24 cellular contexts compared by ENCODE assay signal in the genomic region with DNA sequence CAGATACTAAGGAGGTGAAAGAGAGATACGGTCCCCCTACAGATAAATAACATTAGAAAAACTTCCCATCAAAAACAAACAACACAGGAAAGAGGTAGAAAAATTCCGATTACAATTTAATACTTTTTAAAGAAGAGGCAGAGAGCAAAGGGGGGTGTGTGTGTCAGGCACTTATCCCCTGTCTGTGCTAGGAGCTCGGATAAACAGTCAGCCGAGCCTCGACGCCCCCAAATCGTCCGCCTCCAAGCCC. TPM values are rescaled to one million over a fixed set of nuclear protein-coding genes. Genes with fewer than 3 reads are reported as not detected.
DNase-seq lines count a peak whose midpoint lies in the region; ATAC-seq and TF ChIP-seq lines count a peak whose summit lies in the region.
"Had no signal": no experiment of that assay in that cellular context is flagged by ENCODE, and none has a peak within 500 bp of the region (broad histone marks: within the 10 kb centered on the region; RNA-seq: fewer than 3 reads in every experiment).

No MANE protein-coding gene starts in this region.

- WGBS in hepatocyte (ENCODE audit: low lambda C conversion rate, missing lambda C conversion rate) = 9% methylated on average over 8 of the region's 8 CpGs

- no peak for TF ChIP-seq CTCF in activated B cell treated with CpG ODN at 0.5 μM for 24 hours (IDR thresholded peaks at IDR 0.05)
- TF ChIP-seq CTCF in hepatocyte (IDR thresholded peaks at IDR 0.05; ENCODE audit: poor library complexity) = no peak

- peaks cover 100% of the 10 kb centered on the region for H3K27me3 ChIP-seq in hepatocyte

- peaks cover 32% of the 10 kb centered on the region for H3K4me1 Mint-ChIP-seq in activated T-cell treated with anti-CD3 and anti-CD28 coated beads, Interleukin-2, amount 50 U/mL, for 72 hours (ENCODE audit: low read depth)
- H3K4me1 Mint-ChIP-seq in activated B cell treated with CpG ODN at 0.5 μM for 24 hours = peaks cover 37% of the 10 kb centered on the region
- peaks cover 36% of the 10 kb centered on the region for H3K4me1 Mint-ChIP-seq in stimulated activated memory B cell treated with anti-CD40 and anti-IgM and Interleukin-4, amounts not matched to agents 10 μg/mL and 1 μg/mL and 100 μg/mL, for 72 hours

- no peaks in the 10 kb centered on the region for H3K9me3 Mint-ChIP-seq in activated T-cell treated with anti-CD3 and anti-CD28 coated beads, Interleukin-2, amount 50 U/mL, for 72 hours
- no peaks in the 10 kb centered on the region for H3K9me3 Mint-ChIP-seq in activated B cell treated with CpG ODN at 0.5 μM for 24 hours
- no peaks in the 10 kb centered on the region for H3K9me3 Mint-ChIP-seq in stimulated activated memory B cell treated with anti-CD40 and anti-IgM and Interleukin-4, amounts not matched to agents 10 μg/mL and 1 μg/mL and 100 μg/mL, for 72 hours

- H4K20me1 ChIP-seq in hepatocyte (ENCODE audit: insufficient read depth, poor library complexity, severe bottlenecking) = no peaks in the 10 kb centered on the region

- H3K4me3 Mint-ChIP-seq in activated T-cell treated with anti-CD3 and anti-CD28 coated beads, Interleukin-2, amount 50 U/mL, for 72 hours = peak overlapping the region; percentile 25 to 42
- H3K4me3 Mint-ChIP-seq in activated B cell treated with CpG ODN at 0.5 μM for 24 hours = peak overlapping the region; percentile 12
- H3K4me3 Mint-ChIP-seq in stimulated activated memory B cell treated with anti-CD40 and anti-IgM and Interleukin-4, amounts not matched to agents 10 μg/mL and 1 μg/mL and 100 μg/mL, for 72 hours = peak overlapping the region; percentile 3

- no peaks in the 10 kb centered on the region for H3K36me3 Mint-ChIP-seq in activated T-cell treated with anti-CD3 and anti-CD28 coated beads, Interleukin-2, amount 50 U/mL, for 72 hours (ENCODE audit: insufficient read depth in 2 of 2)
- no peaks in the 10 kb centered on the region for H3K36me3 Mint-ChIP-seq in activated B cell treated with CpG ODN at 0.5 μM for 24 hours (ENCODE audit: low read depth)
- H3K36me3 Mint-ChIP-seq in stimulated activated memory B cell treated with anti-CD40 and anti-IgM and Interleukin-4, amounts not matched to agents 10 μg/mL and 1 μg/mL and 100 μg/mL, for 72 hours = no peaks in the 10 kb centered on the region

- peak overlapping the region; percentile 81 for H2AFZ ChIP-seq in hepatocyte

- H3K9me3 ChIP-seq in hepatocyte (ENCODE audit: low read depth) = no peaks in the 10 kb centered on the region
- H3K9me3 ChIP-seq: BE2C, left lung, upper lobe of right lung had no signal

- DNase-seq in activated T-cell treated with anti-CD3 and anti-CD28 coated beads, Interleukin-2, amount 50 U/mL, for 72 hours = no peak
- DNase-seq in activated T-cell treated with anti-CD3 and anti-CD28 coated beads for 4 hours = no peak
- no peak for DNase-seq in activated B cell treated with CpG ODN at 0.5 μM for 24 hours
- DNase-seq in hepatocyte (ENCODE audit: low spot score) = no peak
- no peak for DNase-seq in NCI-H2227 treated with DMSO at 0.1 percent for 48 hours (lab: John Stamatoyannopoulos, UW)
- DNase-seq: activated CD4-positive, alpha-beta T cell treated with anti-CD3 and anti-CD28 coated beads for 4 hours; activated gamma-delta T cell treated with Interleukin-2 at 50 U/mL for 16 hours; BE2C; effector CD4-positive, alpha-beta T cell; Karpas-422; left lung; midbrain; NCI-H1048; NCI-H2029; NCI-H524; occipital lobe; RPMI8226; stimulated activated CD4-positive, alpha-beta T cell treated with anti-CD3 and anti-CD28 coated beads, Interleukin-2, amount 100 ng/mL, for 48 hours; upper lobe of right lung had no signal

- no peak overlapping the region for H3K27ac ChIP-seq in hepatocyte
- H3K27ac ChIP-seq: left lung, upper lobe of right lung had no signal

- no peak overlapping the region for H3K4me3 ChIP-seq in hepatocyte
- H3K4me3 ChIP-seq: left lung, smooth muscle cell, upper lobe of right lung had no signal

- H3K4me2 ChIP-seq in hepatocyte = no peak overlapping the region

- no peak for ATAC-seq in activated T-cell treated with anti-CD3 and anti-CD28 coated beads, Interleukin-2, amount 50 U/mL, for 72 hours (replicated peaks in 1 of 2)
- no peak for ATAC-seq in activated B cell treated with CpG ODN at 0.5 μM for 24 hours (ENCODE audit: low read depth)
- no peak for ATAC-seq in stimulated activated memory B cell treated with anti-CD40 and anti-IgM and Interleukin-4, amounts not matched to agents 10 μg/mL and 1 μg/mL and 100 μg/mL, for 72 hours
- no peak for ATAC-seq in GM21619 (IDR thresholded peaks at IDR 0.05; ENCODE audit: unreplicated experiment)
- no peak for ATAC-seq in GM19324 (IDR thresholded peaks at IDR 0.05; ENCODE audit: low FRiP score, unreplicated experiment)
- ATAC-seq: left lung, SK-N-SH treated with all-trans-retinoic acid at 6 μM for 48 hours, upper lobe of right lung had no signal

- POLR2A ChIA-PET in activated B cell treated with CpG ODN at 0.5 μM for 24 hours (lab: Charles Lee) = no interaction called here

- H3K79me2 ChIP-seq in hepatocyte = no peaks in the 10 kb centered on the region

- H3K4me1 ChIP-seq in hepatocyte (ENCODE audit: insufficient read depth) = peaks cover 28% of the 10 kb centered on the region
- H3K4me1 ChIP-seq: BE2C had no signal

- intact Hi-C loops in activated B cell treated with CpG ODN at 0.5 μM for 24 hours (cut with micrococcal nuclease) = loop anchor here (2.0 to 10.0 kb wide), 4 partner anchors 97 to 1218 kb away; no protein-coding TSS in a partner anchor

- H3K9me2 ChIP-seq in hepatocyte (replicated peaks; ENCODE audit: insufficient read depth) = no peaks in the 10 kb centered on the region

- CTCF ChIA-PET in activated B cell treated with CpG ODN at 0.5 μM for 24 hours (lab: Charles Lee) = no interaction called here

- H3K27ac Mint-ChIP-seq in activated T-cell treated with anti-CD3 and anti-CD28 coated beads, Interleukin-2, amount 50 U/mL, for 72 hours = peak overlapping the region; percentile 56
- no peak overlapping the region for H3K27ac Mint-ChIP-seq in activated B cell treated with CpG ODN at 0.5 μM for 24 hours
- no peak overlapping the region for H3K27ac Mint-ChIP-seq in stimulated activated memory B cell treated with anti-CD40 and anti-IgM and Interleukin-4, amounts not matched to agents 10 μg/mL and 1 μg/mL and 100 μg/mL, for 72 hours

- H3K36me3 ChIP-seq in hepatocyte (replicated peaks; ENCODE audit: insufficient read depth, low read depth) = no peaks in the 10 kb centered on the region
- H3K36me3 ChIP-seq: BE2C, left lung, upper lobe of right lung had no signal

- H3K27me3 Mint-ChIP-seq in activated T-cell treated with anti-CD3 and anti-CD28 coated beads, Interleukin-2, amount 50 U/mL, for 72 hours (ENCODE audit: low read depth) = peaks cover 77% of the 10 kb centered on the region
- H3K27me3 Mint-ChIP-seq in activated B cell treated with CpG ODN at 0.5 μM for 24 hours = peaks cover 65% of the 10 kb centered on the region
- H3K27me3 Mint-ChIP-seq in stimulated activated memory B cell treated with anti-CD40 and anti-IgM and Interleukin-4, amounts not matched to agents 10 μg/mL and 1 μg/mL and 100 μg/mL, for 72 hours = peaks cover 77% of the 10 kb centered on the region

RNA-seq across cellular contexts. Expression of gene PAX2, which starts 3.6 kb away (rescaled TPM):
- under 1 TPM; 0.38 to 0.90 TPM for total RNA-seq in activated T-cell treated with anti-CD3 and anti-CD28 coated beads, Interleukin-2, amount 50 U/mL, for 72 hours
- total RNA-seq in activated B cell treated with CpG ODN at 0.5 μM for 24 hours (not detected in 2 replicates), hepatocyte (not detected in 2 replicates)
- polyA plus RNA-seq in hepatocyte = not detected in 2 replicates
- total RNA-seq: left lung, occipital lobe, smooth muscle cell, upper lobe of right lung had no signal
- polyA plus RNA-seq: smooth muscle cell had no signal
